ENCODE assay signal across 18 cellular contexts in genomic region chr9:37951671-37952579, GRCh38. TPM values are rescaled to one million over a fixed set of nuclear protein-coding genes. Genes with fewer than 3 reads are reported as not detected.
DNase-seq lines count a peak whose midpoint lies in the region; ATAC-seq and TF ChIP-seq lines count a peak whose summit lies in the region.
"Had no signal": no experiment of that assay in that cellular context is flagged by ENCODE, and none has a peak within 500 bp of the region (broad histone marks: within the 10 kb centered on the region; RNA-seq: fewer than 3 reads in every experiment).

No MANE protein-coding gene starts in this region.

- WGBS in prostate gland, result 88% methylated on average over 13 of the region's 13 CpGs

- H3K27me3 ChIP-seq in Panc1 (ENCODE audit: control insufficient read depth, insufficient read depth, low read length) (no peaks in the 10 kb centered on the region), dorsolateral prefrontal cortex (no peaks in the 10 kb centered on the region), prostate gland (replicated peaks; ENCODE audit: insufficient read depth) (no peaks in the 10 kb centered on the region)
- H3K27me3 ChIP-seq: transverse colon had no signal

- H3K9me3 ChIP-seq in Panc1 (ENCODE audit: control insufficient read depth, insufficient read depth, low read depth, low read length) (no peaks in the 10 kb centered on the region), prostate gland (no peaks in the 10 kb centered on the region)
- H3K9me3 ChIP-seq: transverse colon had no signal

- CTCF ChIA-PET in Panc1 (lab: Charles Lee), result no interaction called here

- DNase-seq in NCI-H2029 (lab: John Stamatoyannopoulos, UW), result peak; percentile 30
- no peak for DNase-seq in NCI-H2029 treated with DMSO at 0.1 percent for 48 hours (lab: John Stamatoyannopoulos, UW)
- DNase-seq in Panc1 (ENCODE audit: low read depth, low spot score), result no peak
- DNase-seq in dorsolateral prefrontal cortex, result no peak
- DNase-seq in prostate gland (ENCODE audit: low spot score), result no peak
- DNase-seq in T-helper 2 cell treated with Interferon-gamma antibody and Interleukin-4, amounts not matched to agents 5 μg/mL and 100 μg/mL, for 36 hours (ENCODE audit: low spot score), result no peak
- DNase-seq: 8988T; activated CD4-positive, alpha-beta T cell treated with anti-CD3 and anti-CD28 coated beads for 1 hour; activated T-cell treated with anti-CD3 and anti-CD28 coated beads, Interleukin-2, amount 50 U/mL, for 1 hour; CD4-positive, alpha-beta memory T cell; NCI-H2081; NCI-H69; RPMI8226; transverse colon had no signal

- TF ChIP-seq POLR2A in prostate gland (IDR thresholded peaks at IDR 0.05), result no peak

- intact Hi-C loops in Panc1 (cut with micrococcal nuclease; ENCODE audit: unreplicated experiment), result no loop called here
- intact Hi-C loops in dorsolateral prefrontal cortex (cut with DNase I), result loop anchor here in 1 of 2 donors (5.0 kb wide), 1 partner anchor 115 kb away; the partner anchor contains the start of gene SHB
- intact Hi-C loops in prostate gland (cut with DNase I), result no loop called here

- H3K36me3 Mint-ChIP-seq in T-helper 2 cell treated with Interferon-gamma antibody and Interleukin-4, amounts not matched to agents 5 μg/mL and 100 μg/mL, for 36 hours (ENCODE audit: low read depth), result no peaks in the 10 kb centered on the region
- H3K36me3 Mint-ChIP-seq: CD4-positive, alpha-beta memory T cell had no signal

- no TSS peak for BruUV-seq in Panc1 (replicated peaks; lab: Mats Ljungman, UMichigan)

- no peak overlapping the region for H3K4me3 Mint-ChIP-seq in T-helper 2 cell treated with Interferon-gamma antibody and Interleukin-4, amounts not matched to agents 5 μg/mL and 100 μg/mL, for 36 hours

- H3K4me1 ChIP-seq in Panc1 (ENCODE audit: control insufficient read depth, insufficient read depth, low read length) (peaks cover 26% of the 10 kb centered on the region), prostate gland (replicated peaks) (no peaks in the 10 kb centered on the region)

- H3K4me3 ChIP-seq in Panc1 (ENCODE audit: low read depth in 2 of 2, low read length in 2 of 2) (no peak overlapping the region), dorsolateral prefrontal cortex (no peak overlapping the region), prostate gland (no peak overlapping the region)
- H3K4me3 ChIP-seq: coronary artery, GM12878, transverse colon had no signal

- H3K27ac ChIP-seq in Panc1 (ENCODE audit: low read length), result peak overlapping the region; percentile 29
- peak overlapping the region in 35 of 59 donors; percentile 0 to 72 (median 40) for H3K27ac ChIP-seq in dorsolateral prefrontal cortex
- H3K27ac ChIP-seq in prostate gland, result peak overlapping the region; percentile 51 to 57
- H3K27ac ChIP-seq: coronary artery, transverse colon had no signal

- no peak overlapping the region for H3K27ac Mint-ChIP-seq in T-helper 2 cell treated with Interferon-gamma antibody and Interleukin-4, amounts not matched to agents 5 μg/mL and 100 μg/mL, for 36 hours
- H3K27ac Mint-ChIP-seq: CD4-positive, alpha-beta memory T cell had no signal

- ATAC-seq in Panc1 (no peak), GM18907 (IDR thresholded peaks at IDR 0.05; ENCODE audit: unreplicated experiment) (no peak), GM21723 (IDR thresholded peaks at IDR 0.05; ENCODE audit: unreplicated experiment) (no peak)
- ATAC-seq: GM12878 had no signal

- H3K36me3 ChIP-seq in Panc1 (ENCODE audit: control insufficient read depth, insufficient read depth, low read length), result peaks cover 6% of the 10 kb centered on the region
- H3K36me3 ChIP-seq in prostate gland, result no peaks in the 10 kb centered on the region

- H3K27me3 Mint-ChIP-seq in T-helper 2 cell treated with Interferon-gamma antibody and Interleukin-4, amounts not matched to agents 5 μg/mL and 100 μg/mL, for 36 hours (ENCODE audit: low read depth), result no peaks in the 10 kb centered on the region
- H3K27me3 Mint-ChIP-seq: CD4-positive, alpha-beta memory T cell had no signal

- POLR2A ChIA-PET in Panc1 (lab: Charles Lee), result interaction anchor here (0.6 kb wide), 2 partner anchors 19 to 47 kb away, joined by 4 read pairs; no protein-coding TSS in a partner anchor

- TF ChIP-seq CTCF in Panc1 (IDR thresholded peaks at IDR 0.05) (no peak), dorsolateral prefrontal cortex (IDR thresholded peaks at IDR 0.05 in 54 of 56, conservative IDR thresholded peaks at IDR 0.05 in 2 of 56; ENCODE audit: low read depth in 1 of 56, partially characterized antibody in 56 of 56) (no peak), prostate gland (IDR thresholded peaks at IDR 0.05) (no peak)

- peaks cover 10% of the 10 kb centered on the region for H3K4me1 Mint-ChIP-seq in T-helper 2 cell treated with Interferon-gamma antibody and Interleukin-4, amounts not matched to agents 5 μg/mL and 100 μg/mL, for 36 hours (ENCODE audit: low read depth)

- in situ Hi-C loops in Panc1 (cut with HindIII; ENCODE audit: low pct_unique_long_range_greater_than_20kb, low sequenced_read_pairs), result no loop called here

- no peaks in the 10 kb centered on the region for H3K9me3 Mint-ChIP-seq in T-helper 2 cell treated with Interferon-gamma antibody and Interleukin-4, amounts not matched to agents 5 μg/mL and 100 μg/mL, for 36 hours
- H3K9me3 Mint-ChIP-seq: CD4-positive, alpha-beta memory T cell had no signal

RNA-seq across cellular contexts. Expression of gene SLC25A51, which starts 48.0 kb away (rescaled TPM):
- total RNA-seq in Panc1 (2021; ENCODE audit: unreplicated experiment), result 23.4 TPM
- 5.9 TPM for polyA plus RNA-seq in Panc1 (2012; ENCODE audit: insufficient read length)
- 10 to 100 TPM; 21.6 to 40.8 (median 32.4) TPM for total RNA-seq in dorsolateral prefrontal cortex
- 10 to 100 TPM; 20.2 to 21.6 TPM for total RNA-seq in prostate gland
